In the genomic region with DNA sequence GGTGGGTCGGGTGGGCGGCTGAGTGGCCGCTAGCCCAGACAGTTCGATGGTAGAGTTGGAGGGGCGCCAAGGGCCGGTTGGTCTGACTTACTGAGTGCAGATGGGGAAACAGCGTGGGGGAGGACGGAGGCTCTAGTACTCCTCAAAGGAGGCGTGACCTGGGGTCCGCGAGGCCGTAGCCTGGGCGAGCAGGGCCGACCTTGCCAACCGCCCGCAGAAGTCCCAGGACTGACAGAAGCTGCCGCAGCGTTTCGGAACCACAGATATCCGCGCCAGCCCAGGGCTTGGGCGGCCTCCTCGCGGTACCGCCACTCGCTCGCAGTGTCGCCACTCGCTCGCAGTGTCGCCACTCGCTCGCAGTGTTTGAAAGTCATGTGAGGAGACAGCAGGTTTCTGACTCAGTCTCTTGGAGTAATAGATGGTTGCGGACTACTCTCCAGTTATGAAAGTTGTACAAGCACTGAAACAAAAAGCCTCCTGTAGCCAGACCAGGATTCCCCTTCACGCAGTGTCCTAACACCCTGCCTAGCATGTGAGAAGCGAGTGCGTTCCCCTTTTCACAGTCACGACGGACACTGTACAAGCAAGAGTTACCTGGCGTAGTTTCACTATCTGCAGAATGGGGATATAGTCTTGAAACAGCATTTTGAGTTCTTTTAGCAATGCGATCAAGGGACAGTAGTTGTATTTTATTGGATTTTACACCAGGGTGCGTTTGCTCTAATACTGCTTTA, we compare ENCODE assay signal across 8 cellular contexts. TPM values are rescaled to one million over a fixed set of nuclear protein-coding genes. Genes with fewer than 3 reads are reported as not detected.
DNase-seq lines count a peak whose midpoint lies in the region; ATAC-seq and TF ChIP-seq lines count a peak whose summit lies in the region.

No MANE protein-coding gene starts in this region.

- DNase-seq in NCI-H1417 (lab: John Stamatoyannopoulos, UW) (peak; percentile 15 to 90 (median 90)), NCI-H1417 treated with DMSO at 0.1 percent for 48 hours (lab: John Stamatoyannopoulos, UW) (no peak), NCI-H2107 (lab: John Stamatoyannopoulos, UW) (peak; percentile 5), choroid plexus epithelial cell (ENCODE audit: low read depth) (peak; percentile 45), left lobe of liver (ENCODE audit: low spot score) (peak; percentile 74)
- DNase-seq in activated CD4-positive, alpha-beta T cell treated with anti-CD3 and anti-CD28 coated beads for 1 hour, result peak; percentile 28
- peak; percentile 30 to 39 for DNase-seq in stimulated activated CD4-positive, alpha-beta T cell treated with anti-CD3 and anti-CD28 coated beads, Interleukin-2, amount 100 ng/mL, for 48 hours

- TF ChIP-seq CTCF in choroid plexus epithelial cell (conservative IDR thresholded peaks at IDR 0.05; ENCODE audit: low read depth, low read length), result no peak

- peak overlapping the region; percentile 86 for H3K4me3 ChIP-seq in choroid plexus epithelial cell (ENCODE audit: low read depth, low read length)

- ATAC-seq in HG02852 (IDR thresholded peaks at IDR 0.05; ENCODE audit: unreplicated experiment), result peak; percentile 58
- peak; percentile 79 for ATAC-seq in left lobe of liver

RNA-seq across cellular contexts. Expression of a gene that starts 0.7 kb away (rescaled TPM):
- total RNA-seq in left lobe of liver, result 12.9 TPM

RNA-seq across cellular contexts. Expression of a gene that starts 32.8 kb away (rescaled TPM):
- not detected for total RNA-seq in left lobe of liver
